15 cellular contexts compared by ENCODE assay signal in genomic region chr7:75971309-75971960, GRCh38. TPM values are rescaled to one million over a fixed set of nuclear protein-coding genes. Genes with fewer than 3 reads are reported as not detected.
A peak's percentile ranks its signal among the peaks of the same experiment; 100 is the strongest.
DNase-seq lines count a peak whose midpoint lies in the region; ATAC-seq, FAIRE-seq and TF ChIP-seq lines count a peak whose summit lies in the region.
"Had no signal": no experiment of that assay in that cellular context is flagged by ENCODE, and none has a peak within 500 bp of the region (broad histone marks: within the 10 kb centered on the region; RNA-seq: fewer than 3 reads in every experiment).

No MANE protein-coding gene starts in this region.

- in situ Hi-C loops in K562 (cut with MboI): no loop called here
- in situ Hi-C loops in KBM-7 (cut with MboI; ENCODE audit: low pct_unique_long_range_greater_than_20kb, low sequenced_read_pairs): no loop called here

- H3K4me1 ChIP-seq in K562 (replicated peaks in 1 of 2; ENCODE audit: control insufficient read depth in 2 of 2, insufficient read depth in 2 of 2, low read length in 2 of 2) (peaks cover 8 to 27% of the 10 kb centered on the region in 2 experiments; a peak in 3 of 5 replicates), lower lobe of right lung (peaks cover 45% of the 10 kb centered on the region), subcutaneous abdominal adipose tissue (ENCODE audit: control insufficient read depth in 5 of 5, insufficient read depth in 5 of 5, low read length in 5 of 5) (peaks cover 26 to 58% (median 52%) of the 10 kb centered on the region in 5 donors)

- TF ChIP-seq CTCF in K562 (IDR thresholded peaks at IDR 0.05 in 2 of 3, conservative IDR thresholded peaks at IDR 0.05 in 1 of 3; ENCODE audit: insufficient read depth in 2 of 3, low read depth in 1 of 3, low read length in 3 of 3) (no peak), lower lobe of right lung (IDR thresholded peaks at IDR 0.05) (no peak)

- DNase-seq in NCI-H2171 treated with DMSO at 0.1 percent for 48 hours (lab: John Stamatoyannopoulos, UW) (peak; percentile 15), NCI-H2171 (lab: John Stamatoyannopoulos, UW) (no peak), K562 (ENCODE audit: extremely low read depth in 1 of 4, low spot score in 3 of 4) (peak in 1 of 4 experiments; percentile 17), lower lobe of right lung (no peak), KBM-7 (no peak), NOMO-1 treated with DMSO at 0.1 percent for 48 hours (lab: John Stamatoyannopoulos, UW; ENCODE audit: unreplicated experiment) (no peak)
- DNase-seq: activated CD8-positive, alpha-beta T cell treated with anti-CD3 and anti-CD28 coated beads, Interleukin-2, amount 10 ng/mL, durations not matched to agents 7 days and 5 days; activated naive CD8-positive, alpha-beta T cell treated with anti-CD3 and anti-CD28 coated beads, Interleukin-2, amount 50 U/mL, for 24 hours; NCI-H1694 treated with DMSO at 0.1 percent for 48 hours; NCI-H510A; stimulated activated CD4-positive, alpha-beta T cell treated with anti-CD3 and anti-CD28 coated beads, Interleukin-4, amount 100 ng/mL, for 24 hours had no signal

- intact Hi-C loops in K562 (cut with micrococcal nuclease) (loop anchor here (5.0 kb wide), 1 partner anchor 104 kb away; no protein-coding TSS in a partner anchor), lower lobe of right lung (cut with DNase I) (no loop called here)

- no peak for FAIRE-seq in K562 (lab: Jason Lieb, UNC)
- FAIRE-seq: GM19239 had no signal

- H3K9ac ChIP-seq in K562 (ENCODE audit: insufficient read depth in 1 of 2, low read depth in 2 of 2, low read length in 2 of 2): peak overlapping the region in 1 of 2 experiments; percentile 85; a peak in 2 of 4 replicates
- no peak overlapping the region for H3K9ac ChIP-seq in subcutaneous abdominal adipose tissue (ENCODE audit: low read length in 5 of 5)

- no peak for TF ChIP-seq POLR2A in K562 (conservative IDR thresholded peaks at IDR 0.05)

- H3K4me3 ChIP-seq in K562 (no peak overlapping the region), lower lobe of right lung (no peak overlapping the region), subcutaneous abdominal adipose tissue (ENCODE audit: low read depth in 1 of 5, low read length in 5 of 5) (peak overlapping the region in 1 of 5 donors; percentile 42)

- H3K27me3 ChIP-seq in K562 (ENCODE audit: control insufficient read depth in 2 of 2, insufficient read depth in 2 of 2, low read length in 2 of 2) (no peaks in the 10 kb centered on the region), lower lobe of right lung (ENCODE audit: low read depth) (no peaks in the 10 kb centered on the region), subcutaneous abdominal adipose tissue (ENCODE audit: control insufficient read depth in 5 of 5, insufficient read depth in 4 of 5, low read length in 5 of 5) (no peaks in the 10 kb centered on the region)

- peaks cover 36% of the 10 kb centered on the region; the same call in 2 of the 3 replicates for H3K36me3 ChIP-seq in K562 (ENCODE audit: control insufficient read depth, insufficient read depth, low read length)
- peaks cover 58% of the 10 kb centered on the region for H3K36me3 ChIP-seq in lower lobe of right lung
- H3K36me3 ChIP-seq in subcutaneous abdominal adipose tissue (ENCODE audit: control insufficient read depth in 5 of 5, insufficient read depth in 5 of 5, low read length in 5 of 5): peaks cover 0 to 17% (median 8%) of the 10 kb centered on the region in 5 donors

- H3K9me3 ChIP-seq in K562 (replicated peaks; ENCODE audit: control insufficient read depth, insufficient read depth, low read depth, low read length) (no peaks in the 10 kb centered on the region), lower lobe of right lung (no peaks in the 10 kb centered on the region), subcutaneous abdominal adipose tissue (ENCODE audit: control insufficient read depth in 5 of 5, low read length in 5 of 5) (no peaks in the 10 kb centered on the region)

- H3K79me2 ChIP-seq in K562 (ENCODE audit: control insufficient read depth, insufficient read depth, low read length): no peaks in the 10 kb centered on the region

- H3K9me1 ChIP-seq in K562 (ENCODE audit: control insufficient read depth, insufficient read depth, low read length): no peaks in the 10 kb centered on the region

- H2AFZ ChIP-seq in K562 (ENCODE audit: low read depth, low read length): no peak overlapping the region

- WGBS in K562 (ENCODE audit: insufficient coverage, low coverage, missing lambda C conversion rate): 70% methylated on average over 14 of the region's 14 CpGs

- no peaks in the 10 kb centered on the region for H4K20me1 ChIP-seq in K562 (replicated peaks; ENCODE audit: control insufficient read depth, insufficient read depth, low read length)

- BruUV-seq in K562 (replicated peaks; lab: Mats Ljungman, UMichigan): no TSS peak

- CTCF ChIA-PET in K562 (lab: Yijun Ruan, JAX; ENCODE audit: low intra/inter-chr PET ratio): no interaction called here

- POLR2A ChIA-PET in K562 (lab: Yijun Ruan, JAX): interaction anchor here (0.6 to 1.0 kb wide), 3 partner anchors 18 to 86 kb away, joined by 4 to 6 read pairs (median 4); partner anchors contain the start of gene POR

- TF ChIP-seq EP300 in K562 (IDR thresholded peaks at IDR 0.05; ENCODE audit: low read length): no peak

- H3K27ac ChIP-seq in K562 (ENCODE audit: extremely low read depth, low read depth, low read length) (no peak overlapping the region), lower lobe of right lung (peak overlapping the region; percentile 54), subcutaneous abdominal adipose tissue (ENCODE audit: low read depth, low read length) (peak overlapping the region; percentile 67)
- H3K27ac ChIP-seq: 22Rv1 had no signal

- H3K4me2 ChIP-seq in K562 (ENCODE audit: insufficient read depth, low read length): no peak overlapping the region

- no peak for TF ChIP-seq RAD21 in K562 (CRISPR knock-in tag; conservative IDR thresholded peaks at IDR 0.05 in 1 of 2, IDR thresholded peaks at IDR 0.05 in 1 of 2)

- no peak for ATAC-seq in K562
- no peak for ATAC-seq in lower lobe of right lung
- ATAC-seq in HG02610 (IDR thresholded peaks at IDR 0.05; ENCODE audit: unreplicated experiment): no peak
- ATAC-seq: activated CD8-positive, alpha-beta T cell treated with anti-CD3 and anti-CD28 coated beads, Interleukin-2, amount 10 ng/mL, durations not matched to agents 7 days and 5 days; activated naive CD8-positive, alpha-beta T cell treated with anti-CD3 and anti-CD28 coated beads, Interleukin-2, amount 50 U/mL, for 24 hours had no signal

TF ChIP-seq in K562, 482 proteins besides CTCF, POLR2A, EP300 and RAD21 (continues in another document):
- TF ChIP-seq ZNF280A (IDR thresholded peaks at IDR 0.05; ENCODE audit: low read depth, partially characterized antibody): no peak

RNA-seq across cellular contexts. Expression of gene TMEM120A, which starts 23.0 kb away (rescaled TPM):
- 42.3 and 121 TPM in 2 replicates for total RNA-seq in K562 (2011; cell fraction: chromatin; rRNA removed; ENCODE audit: low replicate concordance)
- total RNA-seq in K562 (2011; cell fraction: nucleolus; rRNA removed): 148 and 154 TPM in 2 replicates
- 96.3 and 113 TPM in 2 replicates for total RNA-seq in K562 (2011; cell fraction: nucleoplasm; rRNA removed)
- 22.4 and 22.9 TPM in 2 replicates for total RNA-seq in K562 (2014; rRNA removed)
- total RNA-seq in K562 (2014; rRNA removed; fragmentation: Illumina TruSeq; extraction: Trizol): 19.5 and 19.6 TPM in 2 replicates
- total RNA-seq in K562 (2015; rRNA removed; fragmentation: Illumina TruSeq; extraction: Trizol): 13.6 and 17.4 TPM in 2 replicates
- total RNA-seq in K562 (2021): 33.8 and 36.4 TPM in 2 replicates
- 90.2 and 90.5 TPM in 2 replicates for polyA plus RNA-seq in K562 (2011; rRNA removed)
- 62.7 and 83.5 TPM in 2 replicates for polyA plus RNA-seq in K562 (2011; cell fraction: cytosol; rRNA removed)
- polyA plus RNA-seq in K562 (2011; cell fraction: nucleus; rRNA removed): 144 and 164 TPM in 2 replicates
- 29.1 and 72.7 TPM in 2 replicates for polyA plus RNA-seq in K562 (2012)
- 32.1 and 39.5 TPM in 2 replicates for polyA plus RNA-seq in K562 (2014; fragmentation: Illumina TruSeq; extraction: Trizol)
- 1 to 10 TPM; 2.3 to 8.3 TPM for polyA plus RNA-seq in K562 (2014; fragmentation: Nextera tagmentation; extraction: Ambion mirVana)
- polyA plus RNA-seq in K562 (2014; rRNA removed): 33.5 and 43.5 TPM in 2 replicates
- 60.9 and 82.0 TPM in 2 replicates for polyA minus RNA-seq in K562 (2011; rRNA and poly(A)+ RNA removed)
- 20.2 and 33.1 TPM in 2 replicates for polyA minus RNA-seq in K562 (2011; cell fraction: cytosol; rRNA and poly(A)+ RNA removed)
- polyA minus RNA-seq in K562 (2011; cell fraction: nucleus; rRNA and poly(A)+ RNA removed): 16.0 and 22.0 TPM in 2 replicates
- total RNA-seq in lower lobe of right lung: 42.7 TPM

RNA-seq across cellular contexts. Expression of gene POR, which starts 56.5 kb away (rescaled TPM):
- 102 and 236 TPM in 2 replicates for total RNA-seq in K562 (2011; cell fraction: chromatin; rRNA removed; ENCODE audit: low replicate concordance)
- 297 and 329 TPM in 2 replicates for total RNA-seq in K562 (2011; cell fraction: nucleolus; rRNA removed)
- 126 and 148 TPM in 2 replicates for total RNA-seq in K562 (2011; cell fraction: nucleoplasm; rRNA removed)
- total RNA-seq in K562 (2014; rRNA removed) (137 and 192 TPM in 2 replicates), K562 (2014; rRNA removed; fragmentation: Illumina TruSeq; extraction: Trizol) (36.0 and 53.7 TPM in 2 replicates), K562 (2015; rRNA removed; fragmentation: Illumina TruSeq; extraction: Trizol) (40.8 and 42.0 TPM in 2 replicates), K562 (2021) (138 and 142 TPM in 2 replicates), lower lobe of right lung (244 TPM)
- polyA plus RNA-seq in K562 (2011; rRNA removed) (33.8 and 51.7 TPM in 2 replicates), K562 (2014; fragmentation: Illumina TruSeq; extraction: Trizol) (75.6 and 89.8 TPM in 2 replicates), K562 (2014; fragmentation: Nextera tagmentation; extraction: Ambion mirVana) (10 to 100 TPM in 1 of 2 experiments, 1 to 10 TPM in 1; 4.7 to 10.6 TPM), K562 (2014; rRNA removed) (67.5 and 76.6 TPM in 2 replicates)
- 42.7 and 139 TPM in 2 replicates for polyA plus RNA-seq in K562 (2011; cell fraction: cytosol; rRNA removed)
- polyA plus RNA-seq in K562 (2011; cell fraction: nucleus; rRNA removed): 158 and 263 TPM in 2 replicates
- polyA plus RNA-seq in K562 (2012): 72.0 and 103 TPM in 2 replicates
- polyA minus RNA-seq in K562 (2011; rRNA and poly(A)+ RNA removed): 24.0 and 27.0 TPM in 2 replicates
- 76.6 and 85.5 TPM in 2 replicates for polyA minus RNA-seq in K562 (2011; cell fraction: cytosol; rRNA and poly(A)+ RNA removed)
- polyA minus RNA-seq in K562 (2011; cell fraction: nucleus; rRNA and poly(A)+ RNA removed): 41.2 and 50.2 TPM in 2 replicates
